In genomic region chr5:75048457-75048953, GRCh38 we compare ENCODE assay signal across 9 cellular contexts. TPM values are rescaled to one million over a fixed set of nuclear protein-coding genes. Genes with fewer than 3 reads are reported as not detected.
DNase-seq lines count a peak whose midpoint lies in the region; ATAC-seq and TF ChIP-seq lines count a peak whose summit lies in the region.
"Had no signal": no experiment of that assay in that cellular context is flagged by ENCODE, and none has a peak within 500 bp of the region (broad histone marks: within the 10 kb centered on the region; RNA-seq: fewer than 3 reads in every experiment).

No MANE protein-coding gene starts in this region.

- no peak overlapping the region; the same call in 1 of the 2 replicates for H3K4me3 ChIP-seq in IMR-90 (ENCODE audit: insufficient read depth, low read depth, low read length)
- H3K4me3 ChIP-seq in fibroblast of lung (replicated peaks in 1 of 4; ENCODE audit: control extremely low read depth in 1 of 4, insufficient read depth in 1 of 4, low read depth in 3 of 4, low read length in 4 of 4), result peak overlapping the region in 1 of 4 experiments; percentile 7
- H3K4me3 ChIP-seq: colonic mucosa had no signal

- H4K20me1 ChIP-seq in IMR-90 (ENCODE audit: insufficient read depth, low read length) (peaks cover 7% of the 10 kb centered on the region; the same call in 1 of the 2 replicates), fibroblast of lung (ENCODE audit: control insufficient read depth, extremely low read depth, insufficient read depth, low read length) (no peaks in the 10 kb centered on the region)

- no peak overlapping the region; the same call in 1 of the 2 replicates for H3K9ac ChIP-seq in IMR-90 (ENCODE audit: low read depth, low read length)
- no peak overlapping the region for H3K9ac ChIP-seq in fibroblast of lung (ENCODE audit: insufficient read depth, low read length)

- BruUV-seq in IMR-90 (replicated peaks; lab: Mats Ljungman, UMichigan), result no TSS peak

- no peak overlapping the region for H2BK120ac ChIP-seq in IMR-90 (ENCODE audit: low read depth, low read length)

- H2AK5ac ChIP-seq in IMR-90 (ENCODE audit: low read depth, low read length), result no peak overlapping the region

- in situ Hi-C loops in IMR-90 (cut with MboI; ENCODE audit: low sequenced_read_pairs), result no loop called here

- WGBS in IMR-90 (ENCODE audit: extremely low coverage in 2 of 2, insufficient read length in 1 of 2), 2 experiments, result 37% methylated on average over 2 of the region's 7 CpGs; no CpG with 5 or more reads in 1 of the 2 experiments

- peak overlapping the region; percentile 42 for H3K23ac ChIP-seq in IMR-90 (ENCODE audit: low read depth, low read length)

- peak overlapping the region; percentile 10 for H2BK5ac ChIP-seq in IMR-90 (ENCODE audit: low read depth, low read length, poor library complexity, severe bottlenecking)

- POLR2A ChIA-PET in IMR-90 (lab: Charles Lee; ENCODE audit: unreplicated experiment), result no interaction called here

- peaks cover 3 to 46% of the 10 kb centered on the region in 2 experiments; a peak in 3 of 4 replicates for H3K79me1 ChIP-seq in IMR-90 (ENCODE audit: low read depth in 1 of 2, low read length in 2 of 2)

- H3K9me3 Mint-ChIP-seq in CD14-positive monocyte, result peaks cover 0 to 8% (median 0%) of the 10 kb centered on the region in 7 donors

- H3K4me3 Mint-ChIP-seq in CD14-positive monocyte, result no peak overlapping the region

- TF ChIP-seq CTCF in IMR-90 (conservative IDR thresholded peaks at IDR 0.05; ENCODE audit: low read depth, low read length) (no peak), fibroblast of lung (conservative IDR thresholded peaks at IDR 0.05 in 1 of 2, IDR thresholded peaks at IDR 0.05 in 1 of 2; ENCODE audit: low read depth in 1 of 2, low read length in 2 of 2) (no peak), CD14-positive monocyte (IDR thresholded peaks at IDR 0.05) (no peak)

- no peak overlapping the region for H3K4ac ChIP-seq in IMR-90 (ENCODE audit: low read depth, low read length)

- H3K36me3 ChIP-seq in IMR-90 (ENCODE audit: control insufficient read depth, insufficient read depth, low read length) (peaks cover 8% of the 10 kb centered on the region; the same call in 1 of the 2 replicates), fibroblast of lung (ENCODE audit: control insufficient read depth, insufficient read depth, low read length) (no peaks in the 10 kb centered on the region)
- H3K36me3 ChIP-seq: colonic mucosa had no signal

- H3K27me3 Mint-ChIP-seq in CD14-positive monocyte (ENCODE audit: low read depth in 3 of 3), result peaks cover 26 to 36% (median 26%) of the 10 kb centered on the region in 3 donors

- no peak overlapping the region for H2AK9ac ChIP-seq in IMR-90 (replicated peaks; ENCODE audit: low read depth, low read length, poor library complexity)

- H3K27me3 ChIP-seq in IMR-90 (ENCODE audit: control insufficient read depth, insufficient read depth, low read length), result no peaks in the 10 kb centered on the region
- no peaks in the 10 kb centered on the region for H3K27me3 ChIP-seq in fibroblast of lung (ENCODE audit: control insufficient read depth, insufficient read depth, low read length)

- H3K14ac ChIP-seq in IMR-90 (replicated peaks; ENCODE audit: low read depth, low read length), result 0 out of 2 replicates have a peak overlapping the region, but pooled peaks have one; percentile 5

- CTCF ChIA-PET in IMR-90 (lab: Yijun Ruan, JAX), result interaction anchor here (1.0 to 1.3 kb wide), 3 partner anchors 24 to 288 kb away, joined by 3 to 4 read pairs (median 4); partner anchors contain the start of genes ANKRD31 and HMGCR

- dilution Hi-C loops in IMR-90 (cut with HindIII; ENCODE audit: low sequenced_read_pairs, unreplicated experiment), result no loop called here

- TF ChIP-seq POLR2A in IMR-90 (IDR thresholded peaks at IDR 0.05; ENCODE audit: low read depth, low read length), result no peak

- no peak overlapping the region for H3K27ac ChIP-seq in IMR-90 (ENCODE audit: insufficient read depth, low read length)
- no peak overlapping the region for H3K27ac ChIP-seq in fibroblast of lung (ENCODE audit: insufficient read depth, low read length)
- H3K27ac ChIP-seq: colonic mucosa had no signal

- ATAC-seq in GM19372 (IDR thresholded peaks at IDR 0.05; ENCODE audit: low read depth, unreplicated experiment) (peak; percentile 48), IMR-90 (ENCODE audit: low read depth) (0 out of 2 replicates have a peak, but pooled peaks have one; percentile 5)

- no peak overlapping the region for H2BK20ac ChIP-seq in IMR-90 (ENCODE audit: low read depth, low read length)

- H4K8ac ChIP-seq in IMR-90 (ENCODE audit: low read depth in 2 of 2, low read length in 2 of 2), result no peak overlapping the region

- intact Hi-C loops in IMR-90 (cut with micrococcal nuclease), result loop anchor here (2.0 to 5.0 kb wide), 2 partner anchors 94 to 1209 kb away; no protein-coding TSS in a partner anchor
- intact Hi-C loops in CD14-positive monocyte (cut with micrococcal nuclease), result no loop called here

- H3K9me3 ChIP-seq in IMR-90 (ENCODE audit: control insufficient read depth, insufficient read depth, low read length) (no peaks in the 10 kb centered on the region), fibroblast of lung (ENCODE audit: control insufficient read depth, insufficient read depth, low read depth, low read length) (no peaks in the 10 kb centered on the region)
- H3K9me3 ChIP-seq: colonic mucosa had no signal

- peaks cover 22% of the 10 kb centered on the region for H3K79me2 ChIP-seq in fibroblast of lung (ENCODE audit: control insufficient read depth, insufficient read depth, low read length)

- H3K4me1 ChIP-seq in IMR-90 (ENCODE audit: control insufficient read depth, insufficient read depth, low read length) (peaks cover 16% of the 10 kb centered on the region), fibroblast of lung (ENCODE audit: control insufficient read depth, extremely low read depth, insufficient read depth, low read length) (peaks cover 12% of the 10 kb centered on the region)

- DNase-seq in AG08395 (ENCODE audit: low spot score), result peak; percentile 46
- DNase-seq in IMR-90, result peak; percentile 37
- peak in 1 of 2 donors; percentile 80 for DNase-seq in fibroblast of lung (ENCODE audit: low read depth in 2 of 2)
- no peak for DNase-seq in GF-D8 (lab: John Stamatoyannopoulos, UW)
- no peak for DNase-seq in CD14-positive monocyte (ENCODE audit: low spot score)
- DNase-seq in NCI-H526 (lab: John Stamatoyannopoulos, UW), result no peak
- DNase-seq in globus pallidus (ENCODE audit: low spot score), result no peak
- DNase-seq: colonic mucosa had no signal

- peaks cover 7 to 10% of the 10 kb centered on the region in 2 donors for H3K36me3 Mint-ChIP-seq in CD14-positive monocyte

- H3K27ac Mint-ChIP-seq in CD14-positive monocyte, result no peak overlapping the region

- H4K5ac ChIP-seq in IMR-90 (ENCODE audit: low read depth, low read length), result peak overlapping the region; percentile 61

- H2AFZ ChIP-seq in IMR-90 (replicated peaks; ENCODE audit: low read length, poor library complexity) (peak overlapping the region; percentile 2), fibroblast of lung (ENCODE audit: low read length) (no peak overlapping the region)

- peaks cover 17% of the 10 kb centered on the region for H3K4me1 Mint-ChIP-seq in CD14-positive monocyte

- 0 out of 2 replicates have a peak overlapping the region, but pooled peaks have one; percentile 3 for H4K91ac ChIP-seq in IMR-90 (ENCODE audit: insufficient read depth, low read depth, low read length)

- peak overlapping the region; percentile 63 for H3K4me2 ChIP-seq in IMR-90 (ENCODE audit: low read depth, low read length)
- H3K4me2 ChIP-seq in fibroblast of lung (ENCODE audit: extremely low read depth, insufficient read depth, low read length), result peak overlapping the region; percentile 68

- H3K18ac ChIP-seq in IMR-90 (ENCODE audit: low read depth, low read length), result peak overlapping the region; percentile 38

- H3K9me1 ChIP-seq in IMR-90 (ENCODE audit: insufficient read depth, low read length), result peaks cover 26% of the 10 kb centered on the region

- no peak overlapping the region for H3K56ac ChIP-seq in IMR-90 (ENCODE audit: extremely low read depth, insufficient read depth, low read length)

- H2BK15ac ChIP-seq in IMR-90 (ENCODE audit: low read depth, low read length), result no peak overlapping the region

- TF ChIP-seq RAD21 in IMR-90 (IDR thresholded peaks at IDR 0.05; ENCODE audit: low read length), result no peak

TF ChIP-seq in IMR-90, 13 proteins besides CTCF, POLR2A, EP300 and RAD21:
- TF ChIP-seq USF2 (IDR thresholded peaks at IDR 0.05; ENCODE audit: low read depth, low read length) (no peak), MAZ (IDR thresholded peaks at IDR 0.05; ENCODE audit: borderline replicate concordance, low read depth, low read length) (no peak), CEBPB (IDR thresholded peaks at IDR 0.05; ENCODE audit: low read depth, low read length) (no peak), SMC3 (IDR thresholded peaks at IDR 0.05; ENCODE audit: low read depth, low read length) (no peak), MAFK (IDR thresholded peaks at IDR 0.05; ENCODE audit: low read depth, low read length) (no peak), FOS (IDR thresholded peaks at IDR 0.05; ENCODE audit: low read depth, low read length) (no peak), BHLHE40 (IDR thresholded peaks at IDR 0.05; ENCODE audit: low read depth, low read length) (no peak), MXI1 (IDR thresholded peaks at IDR 0.05; ENCODE audit: borderline replicate concordance, low read depth, low read length) (no peak), NFE2L2 (IDR thresholded peaks at IDR 0.05; ENCODE audit: low read depth, low read length) (no peak)

RNA-seq across cellular contexts. Expression of gene GCNT4, which starts 3.9 kb away (rescaled TPM):
- total RNA-seq in IMR-90 (2012; rRNA removed) (1.8 and 2.5 TPM in 2 replicates), fibroblast of lung (1.8 and 3.6 TPM in 2 replicates)
- polyA plus RNA-seq in IMR-90 (2012; rRNA removed) (0.39 and 0.46 TPM in 2 replicates), fibroblast of lung (2.2 and 14.6 TPM in 2 replicates), CD14-positive monocyte (not detected)
- polyA plus RNA-seq in IMR-90 (2012; cell fraction: cytosol; rRNA removed), result 0.04 and 0.05 TPM in 2 replicates
- polyA plus RNA-seq in IMR-90 (2012; cell fraction: nucleus; rRNA removed; ENCODE audit: low replicate concordance), result 0.05 and 0.91 TPM in 2 replicates
- polyA plus RNA-seq in fibroblast of lung (2012), result 1.6 and 10.1 TPM in 2 replicates
- 0.26 and 1.7 TPM in 2 replicates for polyA minus RNA-seq in fibroblast of lung (ENCODE audit: low replicate concordance)

Comparison
In these comparisons a context has a peak if more than half of its experiments do, and no peak if none do; other contexts are left out.
1. DNase-seq: peak in AG08395 (single experiment) and IMR-90 (single experiment); none in GF-D8 (single experiment), CD14-positive monocyte (single experiment), NCI-H526 (0 of 2) and globus pallidus (single experiment).